8 cellular contexts compared by ENCODE assay signal in genomic region chr15:34969340-34970097, GRCh38. TPM values are rescaled to one million over a fixed set of nuclear protein-coding genes. Genes with fewer than 3 reads are reported as not detected.
DNase-seq lines count a peak whose midpoint lies in the region; ATAC-seq lines count a peak whose summit lies in the region.

Gene AQR (minus strand): TSS chr15:34969742. CDS start chr15:34969613, 129 bp downstream.

- CTCF ChIA-PET in activated CD8-positive, alpha-beta memory T cell treated with anti-CD3 and anti-CD28 coated beads, Interleukin-2, amount 10 ng/mL, durations not matched to agents 7 days and 5 days (lab: Charles Lee) = interaction anchor here (0.5 to 2.9 kb wide), 15 partner anchors 11 to 1785 kb away, joined by 3 to 54 read pairs (median 4); partner anchors contain the start of genes KATNBL1 and ZNF770

- peak within 1 kb of the TSS; percentile 85 for H3K27ac Mint-ChIP-seq in activated CD8-positive, alpha-beta memory T cell treated with anti-CD3 and anti-CD28 coated beads, Interleukin-2, amount 10 ng/mL, durations not matched to agents 7 days and 5 days

- H3K4me1 ChIP-seq in HUES48 (ENCODE audit: control insufficient read depth, insufficient read depth, low read length) = peaks cover 5% of the 10 kb centered on the region; the same call in 1 of the 2 replicates
- no peaks in the 10 kb centered on the region for H3K4me1 ChIP-seq in NT2/D1 (ENCODE audit: insufficient read depth, insufficient read length)
- no peaks in the 10 kb centered on the region for H3K4me1 ChIP-seq in mesodermal cell (ENCODE audit: control insufficient read depth, insufficient read depth, low read length, poor library complexity, severe bottlenecking)

- H3K4me3 ChIP-seq in HUES48 (ENCODE audit: low read depth, low read length) (peak within 1 kb of the TSS; percentile 89), NT2/D1 (ENCODE audit: insufficient read length, low read depth) (peak within 1 kb of the TSS; percentile 95), mesodermal cell (ENCODE audit: extremely low read depth, insufficient read depth, low read length, poor library complexity, severe bottlenecking) (peak within 1 kb of the TSS; percentile 91)

- peaks cover 7% of the 10 kb centered on the region for H3K36me3 Mint-ChIP-seq in activated CD8-positive, alpha-beta memory T cell treated with anti-CD3 and anti-CD28 coated beads, Interleukin-2, amount 10 ng/mL, durations not matched to agents 7 days and 5 days

- H3K27me3 ChIP-seq in HUES48 (ENCODE audit: control insufficient read depth, insufficient read depth, low read length) (no peaks in the 10 kb centered on the region), NT2/D1 (ENCODE audit: insufficient read depth, insufficient read length) (no peaks in the 10 kb centered on the region)

- H3K4me3 Mint-ChIP-seq in activated CD8-positive, alpha-beta memory T cell treated with anti-CD3 and anti-CD28 coated beads, Interleukin-2, amount 10 ng/mL, durations not matched to agents 7 days and 5 days = peak within 1 kb of the TSS; percentile 94

- H3K9me3 Mint-ChIP-seq in activated CD8-positive, alpha-beta memory T cell treated with anti-CD3 and anti-CD28 coated beads, Interleukin-2, amount 10 ng/mL, durations not matched to agents 7 days and 5 days (ENCODE audit: low read depth) = no peaks in the 10 kb centered on the region

- in situ Hi-C loops in endometrial microvascular endothelial cells (cut with HindIII; ENCODE audit: inconsistent ontology term, low pct_unique_long_range_greater_than_20kb, low sequenced_read_pairs) = no loop called here

- peak; percentile 98 for ATAC-seq in GM21390 (IDR thresholded peaks at IDR 0.05; ENCODE audit: unreplicated experiment)
- peak; percentile 97 for ATAC-seq in activated CD8-positive, alpha-beta memory T cell treated with anti-CD3 and anti-CD28 coated beads, Interleukin-2, amount 10 ng/mL, durations not matched to agents 7 days and 5 days

- peaks cover 16% of the 10 kb centered on the region for H3K36me3 ChIP-seq in HUES48 (ENCODE audit: control insufficient read depth, insufficient read depth, low read length)
- H3K36me3 ChIP-seq in NT2/D1 (ENCODE audit: insufficient read depth, insufficient read length, low read length) = peaks cover 9% of the 10 kb centered on the region
- H3K36me3 ChIP-seq in mesodermal cell (ENCODE audit: control insufficient read depth, insufficient read depth, low read length) = peaks cover 17% of the 10 kb centered on the region

- 0 to 1% methylated on average over 32 to 39 of the region's 44 CpGs for WGBS in mesodermal cell (ENCODE audit: insufficient coverage in 2 of 2), 2 experiments

- no peaks in the 10 kb centered on the region for H3K9me3 ChIP-seq in HUES48 (ENCODE audit: control insufficient read depth, insufficient read depth, low read length)
- H3K9me3 ChIP-seq in NT2/D1 (ENCODE audit: insufficient read depth, low read length) = no peaks in the 10 kb centered on the region
- H3K9me3 ChIP-seq in mesodermal cell (ENCODE audit: control insufficient read depth, low read length) = no peaks in the 10 kb centered on the region

- H3K27me3 Mint-ChIP-seq in activated CD8-positive, alpha-beta memory T cell treated with anti-CD3 and anti-CD28 coated beads, Interleukin-2, amount 10 ng/mL, durations not matched to agents 7 days and 5 days = no peaks in the 10 kb centered on the region

- H3K9ac ChIP-seq in HUES48 (ENCODE audit: low read depth, low read length) = peak within 1 kb of the TSS; percentile 81
- H3K9ac ChIP-seq in NT2/D1 (ENCODE audit: insufficient read length, low read depth) = peak within 1 kb of the TSS; percentile 95

- peak within 1 kb of the TSS; percentile 70 for H3K27ac ChIP-seq in HUES48 (ENCODE audit: low read depth, low read length)
- H3K27ac ChIP-seq in mesodermal cell (ENCODE audit: low read depth, low read length, severe bottlenecking) = peak within 1 kb of the TSS; percentile 68

- H3K4me1 Mint-ChIP-seq in activated CD8-positive, alpha-beta memory T cell treated with anti-CD3 and anti-CD28 coated beads, Interleukin-2, amount 10 ng/mL, durations not matched to agents 7 days and 5 days = peaks cover 32% of the 10 kb centered on the region

- peak; percentile 93 for DNase-seq in D341Med (ENCODE audit: low spot score)
- peak; percentile 93 for DNase-seq in NT2/D1 (ENCODE audit: low read depth, low spot score)
- DNase-seq in activated CD8-positive, alpha-beta memory T cell treated with anti-CD3 and anti-CD28 coated beads, Interleukin-2, amount 10 ng/mL, durations not matched to agents 7 days and 5 days = peak; percentile 97
- DNase-seq in stimulated activated CD8-positive, alpha-beta memory T cell treated with anti-CD3 and anti-CD28 coated beads, Interleukin-15, amount 100 ng/mL, for 4 hours (ENCODE audit: low read depth in 2 of 2) = peak; percentile 79 to 84

RNA-seq across cellular contexts. Expression of gene AQR, which starts in this region (rescaled TPM):
- 10 to 100 TPM; 33.8 to 38.2 TPM for total RNA-seq in activated CD8-positive, alpha-beta memory T cell treated with anti-CD3 and anti-CD28 coated beads, Interleukin-2, amount 10 ng/mL, durations not matched to agents 7 days and 5 days
- 23.0 TPM for total RNA-seq in endometrial microvascular endothelial cells (ENCODE audit: inconsistent ontology term)
- polyA plus RNA-seq in mesodermal cell (2013, experiment 1 of 2) = 33.0 TPM
- 36.7 TPM for polyA plus RNA-seq in mesodermal cell (2013, experiment 2 of 2)

Comparison
In these comparisons a context has a peak if more than half of its experiments do, and no peak if none do; other contexts are left out.
1. Peak in every context shown above with its lines: DNase-seq, ATAC-seq, H3K4me3 ChIP-seq and H3K27ac ChIP-seq.